In genomic region chr9:23723672-23724071, GRCh38 we compare ENCODE assay signal across 8 cellular contexts.
"Had no signal": no experiment of that assay in that cellular context is flagged by ENCODE, and none has a peak within 500 bp of the region (broad histone marks: within the 10 kb centered on the region; RNA-seq: fewer than 3 reads in every experiment).

No MANE protein-coding gene starts in this region.

- FAIRE-seq: HTR-8/SVneo, K562 had no signal

- H3K36me3 Mint-ChIP-seq: IgD-negative memory B cell had no signal

- H3K4me2 ChIP-seq: KMS-11 had no signal

- H3K4me3 ChIP-seq: K562 had no signal

- H3K27ac Mint-ChIP-seq: IgD-negative memory B cell had no signal

- H3K4me1 Mint-ChIP-seq: IgD-negative memory B cell had no signal

- H3K27me3 Mint-ChIP-seq: IgD-negative memory B cell had no signal

- H3K4me3 Mint-ChIP-seq: IgD-negative memory B cell had no signal

- H3K27ac ChIP-seq: HL-60, KMS-11 had no signal

- H3K9ac ChIP-seq: KMS-11 had no signal

- ATAC-seq: K562 had no signal

- DNase-seq: IMR-90, KBM-7, KG1 had no signal
